ENCODE assay signal across 9 cellular contexts in the genomic region with DNA sequence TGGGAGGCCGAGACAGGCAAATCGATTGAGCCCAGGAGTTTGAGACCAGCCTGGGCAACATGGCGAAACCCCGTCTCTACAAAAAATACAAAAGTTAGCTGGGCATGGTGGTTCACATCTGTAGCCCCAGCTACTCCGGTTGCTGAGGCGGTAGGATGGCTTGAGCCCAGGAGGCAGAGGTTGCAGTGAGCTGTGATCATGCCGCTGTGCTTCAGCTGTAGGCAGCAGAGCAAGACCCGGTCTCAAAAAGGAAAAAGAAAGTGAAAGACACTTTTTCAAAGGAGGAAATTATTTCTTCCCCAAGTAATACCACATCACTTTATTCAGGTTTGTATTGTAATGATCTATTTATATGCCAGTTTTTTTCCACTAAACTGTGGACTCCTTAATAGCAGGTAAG. TPM values are rescaled to one million over a fixed set of nuclear protein-coding genes. Genes with fewer than 3 reads are reported as not detected.
DNase-seq lines count a peak whose midpoint lies in the region; ATAC-seq and TF ChIP-seq lines count a peak whose summit lies in the region.
"Had no signal": no experiment of that assay in that cellular context is flagged by ENCODE, and none has a peak within 500 bp of the region (broad histone marks: within the 10 kb centered on the region; RNA-seq: fewer than 3 reads in every experiment).

No MANE protein-coding gene starts in this region.

- H3K4me3 ChIP-seq in mucosa of descending colon (no peak overlapping the region), adrenal gland (no peak overlapping the region)

- H3K36me3 ChIP-seq in mucosa of descending colon (ENCODE audit: low read depth) (no peaks in the 10 kb centered on the region), adrenal gland (replicated peaks in 1 of 2) (no peaks in the 10 kb centered on the region)

- no peaks in the 10 kb centered on the region for H3K36me3 Mint-ChIP-seq in activated B cell treated with CpG ODN at 0.5 μM for 24 hours (ENCODE audit: low read depth)

- peak overlapping the region; percentile 75 for H3K4me3 Mint-ChIP-seq in activated B cell treated with CpG ODN at 0.5 μM for 24 hours

- H3K4me1 ChIP-seq in mucosa of descending colon (ENCODE audit: low read depth), result no peaks in the 10 kb centered on the region
- no peaks in the 10 kb centered on the region for H3K4me1 ChIP-seq in adrenal gland (replicated peaks in 1 of 2)

- peak; percentile 37 for DNase-seq in activated B cell treated with CpG ODN at 0.5 μM for 24 hours
- DNase-seq in mucosa of descending colon, result peak; percentile 13 to 64 (median 35)
- DNase-seq in adrenal gland, result no peak
- DNase-seq in HUDEP-2 (lab: John Stamatoyannopoulos, UW; ENCODE audit: unreplicated experiment in 76 of 76), result no peak
- DNase-seq in D341Med (ENCODE audit: low spot score), result no peak
- DNase-seq in posterior cingulate gyrus, result no peak

- TF ChIP-seq POLR2A in adrenal gland (IDR thresholded peaks at IDR 0.05), result no peak

- H3K9me3 ChIP-seq in mucosa of descending colon (no peaks in the 10 kb centered on the region), adrenal gland (replicated peaks in 1 of 3) (no peaks in the 10 kb centered on the region)

- POLR2A ChIA-PET in activated B cell treated with CpG ODN at 0.5 μM for 24 hours (lab: Charles Lee), result interaction anchor here (1.3 to 1.5 kb wide), 3 partner anchors 25 to 101 kb away, joined by 4 to 11 read pairs (median 4); partner anchors contain the start of genes SS18 and TAF4B

- H3K27me3 ChIP-seq in adrenal gland, result no peaks in the 10 kb centered on the region

- WGBS in adrenal gland, 4 donors, result 79 to 92% (median 86%) methylated on average over 8 of the region's 8 CpGs

- H3K4me1 Mint-ChIP-seq in activated B cell treated with CpG ODN at 0.5 μM for 24 hours, result peaks cover 32% of the 10 kb centered on the region

- no peaks in the 10 kb centered on the region for H3K27me3 Mint-ChIP-seq in activated B cell treated with CpG ODN at 0.5 μM for 24 hours

- CTCF ChIA-PET in activated B cell treated with CpG ODN at 0.5 μM for 24 hours (lab: Charles Lee), result no interaction called here

- intact Hi-C loops in activated B cell treated with CpG ODN at 0.5 μM for 24 hours (cut with micrococcal nuclease), result loop anchor here (1.0 kb wide), 3 partner anchors 25 to 100 kb away; partner anchors contain the start of genes SS18 and TAF4B
- intact Hi-C loops in mucosa of descending colon (cut with DNase I, micrococcal nuclease), result no loop called here
- intact Hi-C loops in adrenal gland (cut with DNase I), result no loop called here
- intact Hi-C loops in posterior cingulate gyrus (cut with DNase I), result no loop called here

- no peak overlapping the region for H3K27ac ChIP-seq in adrenal gland
- H3K27ac ChIP-seq: epithelial cell of prostate had no signal

- TF ChIP-seq CTCF in activated B cell treated with CpG ODN at 0.5 μM for 24 hours (IDR thresholded peaks at IDR 0.05) (no peak), mucosa of descending colon (IDR thresholded peaks at IDR 0.05) (no peak), adrenal gland (IDR thresholded peaks at IDR 0.05) (no peak)

- no peaks in the 10 kb centered on the region for H3K9me3 Mint-ChIP-seq in activated B cell treated with CpG ODN at 0.5 μM for 24 hours

- H3K27ac Mint-ChIP-seq in activated B cell treated with CpG ODN at 0.5 μM for 24 hours, result peak overlapping the region; percentile 85

- peak; percentile 92 for ATAC-seq in GM18868 (IDR thresholded peaks at IDR 0.05; ENCODE audit: unreplicated experiment)
- peak; percentile 76 for ATAC-seq in HG02970 (IDR thresholded peaks at IDR 0.05; ENCODE audit: low FRiP score, unreplicated experiment)
- peak; percentile 95 for ATAC-seq in activated B cell treated with CpG ODN at 0.5 μM for 24 hours (ENCODE audit: low read depth)
- ATAC-seq in mucosa of descending colon, result peak; percentile 73

RNA-seq across cellular contexts. Expression of gene TAF4B, which starts 35.7 kb away (rescaled TPM):
- total RNA-seq in activated B cell treated with CpG ODN at 0.5 μM for 24 hours (11.6 and 13.4 TPM in 2 replicates), mucosa of descending colon (1 to 10 TPM; 3.4 to 4.1 (median 3.8) TPM), adrenal gland (10 to 100 TPM in 2 of 8 donors, 1 to 10 TPM in 6; 3.4 to 15.7 (median 7.3) TPM)
- polyA plus RNA-seq in adrenal gland, result 1 to 10 TPM; 2.2 to 5.7 (median 2.7) TPM

RNA-seq across cellular contexts. Expression of gene PSMA8, which starts 56.8 kb away (rescaled TPM):
- total RNA-seq in activated B cell treated with CpG ODN at 0.5 μM for 24 hours (0.89 and 0.93 TPM in 2 replicates), mucosa of descending colon (not detected), adrenal gland (under 1 TPM in 1 of 8 donors, not detected in 7; 0.36 TPM)
- polyA plus RNA-seq in adrenal gland, result under 1 TPM; 0.07 to 0.24 (median 0.07) TPM

Comparison
In these comparisons a context has a peak if more than half of its experiments do, and no peak if none do; other contexts are left out.
1. DNase-seq: peak in activated B cell treated with CpG ODN at 0.5 μM for 24 hours (single experiment) and mucosa of descending colon (3 of 3); none in adrenal gland (0 of 7), HUDEP-2 (0 of 76), D341Med (single experiment) and posterior cingulate gyrus (0 of 10).
2. Peak in every context shown above with its lines, with median percentiles within 50 percentile points of each other: ATAC-seq.